Comparison of ENCODE assay signal across 26 cellular contexts in the genomic region with DNA sequence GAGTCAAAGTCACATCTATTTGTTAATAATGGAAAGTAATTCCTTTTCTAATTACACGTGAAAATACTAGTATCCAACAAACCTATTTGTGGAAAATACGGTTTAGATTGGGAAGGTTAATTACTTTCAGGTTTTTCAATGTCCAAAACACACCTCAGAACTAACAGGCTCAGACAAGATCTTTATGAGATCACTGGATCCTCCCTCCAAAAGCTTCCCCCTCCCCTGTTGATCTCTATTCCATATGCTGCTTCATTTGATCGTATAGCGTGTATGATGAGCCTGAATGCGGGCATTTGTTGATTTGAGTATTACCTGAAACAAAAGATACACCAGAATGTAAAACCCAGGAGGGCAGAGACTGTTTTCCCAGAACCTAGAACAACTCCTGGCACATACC. TPM values are rescaled to one million over a fixed set of nuclear protein-coding genes. Genes with fewer than 3 reads are reported as not detected.
"Had no signal": no experiment of that assay in that cellular context is flagged by ENCODE, and none has a peak within 500 bp of the region (broad histone marks: within the 10 kb centered on the region; RNA-seq: fewer than 3 reads in every experiment).

No MANE protein-coding gene starts in this region.

- H3K4me3 ChIP-seq: hepatocyte, pancreas, suprapubic skin, tibial nerve had no signal

- H3K9me3 Mint-ChIP-seq: activated CD4-positive, alpha-beta T cell treated with anti-CD3 and anti-CD28 coated beads, Interleukin-2, amount 10 ng/mL, durations not matched to agents 7 days and 5 days; activated CD8-positive, alpha-beta T cell treated with anti-CD3 and anti-CD28 coated beads for 36 hours; activated naive CD4-positive, alpha-beta T cell treated with anti-CD3 and anti-CD28 coated beads, Interleukin-2, amount 50 U/mL, for 72 hours; brain; nephron had no signal

- H3K36me3 ChIP-seq: pancreas, suprapubic skin, tibial nerve had no signal

- H3K79me2 ChIP-seq: hepatocyte had no signal

- DNase-seq: activated CD4-positive, alpha-beta T cell treated with anti-CD3 and anti-CD28 coated beads, Interleukin-2, amount 10 ng/mL, durations not matched to agents 7 days and 5 days; activated CD4-positive, CD25-positive, alpha-beta regulatory T cell treated with anti-CD3 and anti-CD28 coated beads, Interleukin-2, amount 50 U/mL, for 72 hours; activated CD8-positive, alpha-beta memory T cell treated with anti-CD3 and anti-CD28 coated beads, Interleukin-2, amount 10 ng/mL, durations not matched to agents 7 days and 5 days; activated CD8-positive, alpha-beta T cell treated with anti-CD3 and anti-CD28 coated beads for 36 hours; activated T-cell treated with anti-CD3 and anti-CD28 coated beads for 4 hours; aorta; caudate nucleus; dermis blood vessel endothelial cell; effector CD8-positive, alpha-beta T cell; immature natural killer cell; pancreas; psoas muscle; right cardiac atrium; stimulated activated CD4-positive, alpha-beta T cell treated with anti-CD3 and anti-CD28 coated beads, Interleukin-12 subunit alpha, Interleukin-12 subunit beta, amount 100 ng/mL, for 4 hours; stimulated activated CD4-positive, alpha-beta T cell treated with anti-CD3 and anti-CD28 coated beads, Interleukin-4, amount 100 ng/mL, for 4 hours; SW 1271; T-helper 17 cell had no signal

- H3K36me3 Mint-ChIP-seq: activated CD8-positive, alpha-beta memory T cell treated with anti-CD3 and anti-CD28 coated beads, Interleukin-2, amount 10 ng/mL, durations not matched to agents 7 days and 5 days; activated naive CD4-positive, alpha-beta T cell treated with anti-CD3 and anti-CD28 coated beads, Interleukin-2, amount 50 U/mL, for 72 hours; brain; immature natural killer cell; memory B cell had no signal

- H3K9me3 ChIP-seq: pancreas, psoas muscle, suprapubic skin, tibial nerve had no signal

- ATAC-seq: activated CD8-positive, alpha-beta memory T cell treated with anti-CD3 and anti-CD28 coated beads, Interleukin-2, amount 10 ng/mL, durations not matched to agents 7 days and 5 days; activated CD8-positive, alpha-beta T cell treated with anti-CD3 and anti-CD28 coated beads for 36 hours; activated naive CD4-positive, alpha-beta T cell treated with anti-CD3 and anti-CD28 coated beads, Interleukin-2, amount 50 U/mL, for 72 hours; pancreas; psoas muscle; right cardiac atrium; T-helper 17 cell had no signal

- H3K4me3 Mint-ChIP-seq: activated CD4-positive, alpha-beta T cell treated with anti-CD3 and anti-CD28 coated beads, Interleukin-2, amount 10 ng/mL, durations not matched to agents 7 days and 5 days; activated CD8-positive, alpha-beta memory T cell treated with anti-CD3 and anti-CD28 coated beads, Interleukin-2, amount 10 ng/mL, durations not matched to agents 7 days and 5 days; activated CD8-positive, alpha-beta T cell treated with anti-CD3 and anti-CD28 coated beads for 36 hours; activated T-helper 1 cell treated with anti-CD3 and anti-CD28 coated beads, Interleukin-12 subunit alpha, Interleukin-12 subunit beta, Interleukin-2, Interleukin-4 antibody, amounts not matched to agents 30 ng/mL and 10 ng/mL and 1 ng/mL, durations not matched to agents 14 hours and 24 hours and 36 hours; brain; memory B cell; nephron; stimulated activated naive CD8-positive, alpha-beta T cell treated with anti-CD3 and anti-CD28 coated beads, Interleukin-15, Interleukin-2, amounts not matched to agents 100 ng/mL and 50 ng/mL, for 24 hours; T-helper 17 cell had no signal

- H3K4me1 ChIP-seq: pancreas, psoas muscle, tibial nerve had no signal

- H3K4me2 ChIP-seq: hepatocyte had no signal

- H3K4me1 Mint-ChIP-seq: activated CD4-positive, alpha-beta T cell treated with anti-CD3 and anti-CD28 coated beads, Interleukin-2, amount 10 ng/mL, durations not matched to agents 7 days and 5 days; activated CD8-positive, alpha-beta memory T cell treated with anti-CD3 and anti-CD28 coated beads, Interleukin-2, amount 10 ng/mL, durations not matched to agents 7 days and 5 days; memory B cell had no signal

- H3K27me3 Mint-ChIP-seq: brain had no signal

- H3K27ac ChIP-seq: hepatocyte, pancreas, psoas muscle had no signal

- H2AFZ ChIP-seq: hepatocyte had no signal

- H3K27ac Mint-ChIP-seq: activated CD4-positive, alpha-beta T cell treated with anti-CD3 and anti-CD28 coated beads, Interleukin-2, amount 10 ng/mL, durations not matched to agents 7 days and 5 days; activated CD8-positive, alpha-beta memory T cell treated with anti-CD3 and anti-CD28 coated beads, Interleukin-2, amount 10 ng/mL, durations not matched to agents 7 days and 5 days; activated CD8-positive, alpha-beta T cell treated with anti-CD3 and anti-CD28 coated beads for 36 hours; activated naive CD4-positive, alpha-beta T cell treated with anti-CD3 and anti-CD28 coated beads, Interleukin-2, amount 50 U/mL, for 72 hours; activated T-helper 1 cell treated with anti-CD3 and anti-CD28 coated beads, Interleukin-12 subunit alpha, Interleukin-12 subunit beta, Interleukin-2, Interleukin-4 antibody, amounts not matched to agents 30 ng/mL and 10 ng/mL and 1 ng/mL, durations not matched to agents 14 hours and 24 hours and 36 hours; immature natural killer cell; memory B cell; stimulated activated naive CD8-positive, alpha-beta T cell treated with anti-CD3 and anti-CD28 coated beads, Interleukin-15, Interleukin-2, amounts not matched to agents 100 ng/mL and 50 ng/mL, for 24 hours; T-helper 17 cell had no signal

- H3K27me3 ChIP-seq: hepatocyte had no signal

RNA-seq across cellular contexts. Expression of a gene that starts 26.5 kb away (rescaled TPM):
- total RNA-seq: activated CD4-positive, alpha-beta T cell treated with anti-CD3 and anti-CD28 coated beads, Interleukin-2, amount 10 ng/mL, durations not matched to agents 7 days and 5 days; activated CD8-positive, alpha-beta memory T cell treated with anti-CD3 and anti-CD28 coated beads, Interleukin-2, amount 10 ng/mL, durations not matched to agents 7 days and 5 days; activated CD8-positive, alpha-beta T cell treated with anti-CD3 and anti-CD28 coated beads for 36 hours; activated naive CD4-positive, alpha-beta T cell treated with anti-CD3 and anti-CD28 coated beads, Interleukin-2, amount 50 U/mL, for 72 hours; activated T-helper 1 cell treated with anti-CD3 and anti-CD28 coated beads, Interleukin-12 subunit alpha, Interleukin-12 subunit beta, Interleukin-2, Interleukin-4 antibody, amounts not matched to agents 30 ng/mL and 10 ng/mL and 1 ng/mL, durations not matched to agents 14 hours and 24 hours and 36 hours; T-helper 17 cell had no signal
- polyA plus RNA-seq: immature natural killer cell had no signal
